21 cellular contexts compared by ENCODE assay signal in genomic region chr15:91465696-91466095, GRCh38.
A peak's percentile ranks its signal among the peaks of the same experiment; 100 is the strongest.
DNase-seq lines count a peak whose midpoint lies in the region; ATAC-seq, FAIRE-seq and TF ChIP-seq lines count a peak whose summit lies in the region.
"Had no signal": no experiment of that assay in that cellular context is flagged by ENCODE, and none has a peak within 500 bp of the region (broad histone marks: within the 10 kb centered on the region; RNA-seq: fewer than 3 reads in every experiment).

No MANE protein-coding gene starts in this region.

- TF ChIP-seq CTCF in bronchial epithelial cell (IDR thresholded peaks at IDR 0.05; ENCODE audit: insufficient read depth, low read length, severe bottlenecking): no peak
- TF ChIP-seq CTCF in stomach (IDR thresholded peaks at IDR 0.05): no peak

- H3K27me3 ChIP-seq in bronchial epithelial cell (ENCODE audit: control insufficient read depth, insufficient read depth, low read length) (no peaks in the 10 kb centered on the region), stomach (no peaks in the 10 kb centered on the region)
- H3K27me3 ChIP-seq: hepatocyte had no signal

- H3K27ac ChIP-seq in stomach: peak overlapping the region in 1 of 5 donors; percentile 11
- H3K27ac ChIP-seq: hepatocyte had no signal

- H3K36me3 ChIP-seq in bronchial epithelial cell (ENCODE audit: control insufficient read depth, insufficient read depth, low read length) (no peaks in the 10 kb centered on the region), stomach (no peaks in the 10 kb centered on the region)

- H3K4me1 ChIP-seq in stomach: peaks cover 0 to 10% (median 9%) of the 10 kb centered on the region in 4 donors

- WGBS in stomach, 5 donors: 42 to 62% (median 50%) methylated on average over 7 of the region's 7 CpGs

- peak; percentile 28 for DNase-seq in NCI-H2029 (lab: John Stamatoyannopoulos, UW)
- no peak for DNase-seq in NCI-H2029 treated with DMSO at 0.1 percent for 48 hours (lab: John Stamatoyannopoulos, UW)
- peak; percentile 96 for DNase-seq in NCI-H2171 treated with DMSO at 0.1 percent for 48 hours (lab: John Stamatoyannopoulos, UW)
- DNase-seq in bronchial epithelial cell (ENCODE audit: low read depth): peak; percentile 53
- peak; percentile 70 for DNase-seq in stomach
- no peak for DNase-seq in activated CD8-positive, alpha-beta memory T cell treated with anti-CD3 and anti-CD28 coated beads, Interleukin-2, amount 50 U/mL, for 4 hours
- DNase-seq in cortex of kidney (lab: John Stamatoyannopoulos, UW): no peak
- DNase-seq: activated gamma-delta T cell treated with Interleukin-2 at 50 U/mL for 16 hours; amygdala; C1 segment of cervical spinal cord; DND-41; effector memory CD4-positive, alpha-beta T cell; KBM-7; NCI-H1694; nucleus accumbens; right cardiac atrium; SHP77; stimulated activated naive CD8-positive, alpha-beta T cell treated with anti-CD3 and anti-CD28 coated beads, Interleukin-15, Interleukin-2, amounts not matched to agents 100 U/mL and 50 U/mL, for 24 hours had no signal

- H3K4me3 ChIP-seq in bronchial epithelial cell (ENCODE audit: low read depth, low read length): no peak overlapping the region
- H3K4me3 ChIP-seq in stomach: no peak overlapping the region
- H3K4me3 ChIP-seq: hepatocyte had no signal

- FAIRE-seq in bronchial epithelial cell (lab: Jason Lieb, UNC): peak; percentile 85
- FAIRE-seq: A204.1 had no signal

- no peak for TF ChIP-seq POLR2A in stomach (IDR thresholded peaks at IDR 0.05)

- intact Hi-C loops in stomach (cut with DNase I; ENCODE audit: low total_unique reads): no loop called here

- no peak for TF ChIP-seq EP300 in stomach (IDR thresholded peaks at IDR 0.05)

- H3K9me3 ChIP-seq in stomach: no peaks in the 10 kb centered on the region

- no peak for ATAC-seq in GM18861 (IDR thresholded peaks at IDR 0.05; ENCODE audit: unreplicated experiment)
- ATAC-seq: right cardiac atrium; stimulated activated naive CD8-positive, alpha-beta T cell treated with anti-CD3 and anti-CD28 coated beads, Interleukin-15, Interleukin-2, amounts not matched to agents 100 U/mL and 50 U/mL, for 24 hours had no signal

Comparison
In these comparisons a context has a peak if more than half of its experiments do, and no peak if none do; other contexts are left out.
1. DNase-seq: peak in NCI-H2029 (single experiment), NCI-H2171 treated with DMSO at 0.1 percent for 48 hours (single experiment), bronchial epithelial cell (single experiment) and stomach (single experiment); none in NCI-H2029 treated with DMSO at 0.1 percent for 48 hours (single experiment), activated CD8-positive, alpha-beta memory T cell treated with anti-CD3 and anti-CD28 coated beads, Interleukin-2, amount 50 U/mL, for 4 hours (single experiment) and cortex of kidney (single experiment).